17 cellular contexts compared by ENCODE assay signal in genomic region chr20:34578040-34578439, GRCh38. TPM values are rescaled to one million over a fixed set of nuclear protein-coding genes. Genes with fewer than 3 reads are reported as not detected.
A peak's percentile ranks its signal among the peaks of the same experiment; 100 is the strongest.
DNase-seq lines count a peak whose midpoint lies in the region; ATAC-seq and TF ChIP-seq lines count a peak whose summit lies in the region.
"Had no signal": no experiment of that assay in that cellular context is flagged by ENCODE, and none has a peak within 500 bp of the region (broad histone marks: within the 10 kb centered on the region; RNA-seq: fewer than 3 reads in every experiment).

No MANE protein-coding gene starts in this region.

- peaks cover 28% of the 10 kb centered on the region for H3K4me1 Mint-ChIP-seq in mesothelial cell of epicardium
- H3K4me1 Mint-ChIP-seq: GM23338 had no signal

- H3K9me3 Mint-ChIP-seq in mesothelial cell of epicardium: no peaks in the 10 kb centered on the region
- H3K9me3 Mint-ChIP-seq: GM23338 had no signal

- ATAC-seq in Right ventricle myocardium superior (ENCODE audit: poor library complexity): peak; percentile 21
- ATAC-seq in GM19035 (IDR thresholded peaks at IDR 0.05; ENCODE audit: unreplicated experiment): no peak
- ATAC-seq: esophagus mucosa, GM12878, GM23338 had no signal

- no peaks in the 10 kb centered on the region for H3K27me3 Mint-ChIP-seq in mesothelial cell of epicardium (ENCODE audit: low read depth)
- H3K27me3 Mint-ChIP-seq: activated B cell treated with CpG ODN at 0.5 μM for 24 hours had no signal

- TF ChIP-seq CTCF in dorsolateral prefrontal cortex (IDR thresholded peaks at IDR 0.05 in 54 of 56, conservative IDR thresholded peaks at IDR 0.05 in 2 of 56; ENCODE audit: low read depth in 1 of 56, partially characterized antibody in 56 of 56): no peak
- TF ChIP-seq CTCF in mesothelial cell of epicardium (IDR thresholded peaks at IDR 0.05; ENCODE audit: unreplicated experiment): no peak

- peak overlapping the region; percentile 43 for H3K27ac Mint-ChIP-seq in mesothelial cell of epicardium
- H3K27ac Mint-ChIP-seq: activated B cell treated with CpG ODN at 0.5 μM for 24 hours, GM23338 had no signal

- no peak overlapping the region for H3K4me3 Mint-ChIP-seq in mesothelial cell of epicardium
- H3K4me3 Mint-ChIP-seq: activated B cell treated with CpG ODN at 0.5 μM for 24 hours, GM23338 had no signal

- H3K4me3 ChIP-seq in dorsolateral prefrontal cortex: no peak overlapping the region
- H3K4me3 ChIP-seq: GM12878, GM23338, stomach had no signal

- peak overlapping the region in 52 of 59 donors; percentile 21 to 97 (median 89) for H3K27ac ChIP-seq in dorsolateral prefrontal cortex
- H3K27ac ChIP-seq: parathyroid adenoma, stomach had no signal

- DNase-seq in Right ventricle myocardium superior (no peak), cardiac septum (ENCODE audit: low spot score) (no peak), dorsolateral prefrontal cortex (no peak), mesothelial cell of epicardium (ENCODE audit: low spot score in 2 of 2, unreplicated experiment in 2 of 2) (no peak), C1 segment of cervical spinal cord (lab: John Stamatoyannopoulos, UW) (no peak), HT-29 (ENCODE audit: low spot score) (no peak), NCI-H510A (lab: John Stamatoyannopoulos, UW) (no peak)
- DNase-seq: activated B cell treated with CpG ODN at 0.5 μM for 24 hours, Karpas-422, NCI-H146, NCI-H2227 treated with DMSO at 0.1 percent for 48 hours, stomach had no signal

- peaks cover 16% of the 10 kb centered on the region for H3K36me3 Mint-ChIP-seq in mesothelial cell of epicardium

- intact Hi-C loops in Right ventricle myocardium superior (cut with DNase I): loop anchor here (2.0 kb wide), 1 partner anchor 193 kb away; no protein-coding TSS in a partner anchor
- intact Hi-C loops in cardiac septum (cut with DNase I): loop anchor here (2.0 to 5.0 kb wide), 3 partner anchors 51 to 191 kb away; no protein-coding TSS in a partner anchor
- intact Hi-C loops in dorsolateral prefrontal cortex (cut with DNase I): loop anchor here in 1 of 2 donors (2.0 to 5.0 kb wide), 2 partner anchors 131 to 189 kb away; no protein-coding TSS in a partner anchor

- no peaks in the 10 kb centered on the region for H3K27me3 ChIP-seq in dorsolateral prefrontal cortex
- H3K27me3 ChIP-seq: stomach had no signal

RNA-seq across cellular contexts. Expression of gene MAP1LC3A, which starts 19.5 kb away (rescaled TPM):
- total RNA-seq in Right ventricle myocardium superior: 107 TPM
- total RNA-seq in cardiac septum: 61.0 TPM
- 100 to 1,000 TPM in 118 of 120 experiments, 10 to 100 TPM in 2; 86.9 to 270 (median 160) TPM for total RNA-seq in dorsolateral prefrontal cortex
- total RNA-seq in mesothelial cell of epicardium: 36.0 to 42.2 TPM (median 37.8 TPM) in 3 replicates
- 9.3 and 12.6 TPM in 2 replicates for total RNA-seq in HT-29 (2014; rRNA removed; shearing (Covaris generic))
